5 cellular contexts compared by ENCODE assay signal in genomic region chr2:217011576-217011975, GRCh38.
"Had no signal": no experiment of that assay in that cellular context is flagged by ENCODE, and none has a peak within 500 bp of the region (broad histone marks: within the 10 kb centered on the region; RNA-seq: fewer than 3 reads in every experiment).

No MANE protein-coding gene starts in this region.

- H3K4me1 Mint-ChIP-seq: IgD-negative memory B cell had no signal

- H3K36me3 Mint-ChIP-seq: IgD-negative memory B cell had no signal

- H3K4me3 ChIP-seq: K562 had no signal

- H3K4me3 Mint-ChIP-seq: IgD-negative memory B cell had no signal

- H3K27ac Mint-ChIP-seq: IgD-negative memory B cell had no signal

- DNase-seq: IMR-90, KBM-7 had no signal

- H3K27ac ChIP-seq: HL-60 had no signal
